In genomic region chr1:153577624-153578051, GRCh38 we compare ENCODE assay signal across 20 cellular contexts. TPM values are rescaled to one million over a fixed set of nuclear protein-coding genes. Genes with fewer than 3 reads are reported as not detected.
A peak's percentile ranks its signal among the peaks of the same experiment; 100 is the strongest.
DNase-seq lines count a peak whose midpoint lies in the region; ATAC-seq and TF ChIP-seq lines count a peak whose summit lies in the region.
"Had no signal": no experiment of that assay in that cellular context is flagged by ENCODE, and none has a peak within 500 bp of the region (broad histone marks: within the 10 kb centered on the region; RNA-seq: fewer than 3 reads in every experiment).

No MANE protein-coding gene starts in this region.

- H3K27me3 ChIP-seq in mammary epithelial cell (ENCODE audit: insufficient read depth, low read length) (no peaks in the 10 kb centered on the region), esophagus (ENCODE audit: control insufficient read depth in 1 of 2, insufficient read depth in 2 of 2, low read length in 2 of 2) (no peaks in the 10 kb centered on the region), upper lobe of right lung (no peaks in the 10 kb centered on the region)
- H3K27me3 ChIP-seq: gastroesophageal sphincter, suprapubic skin had no signal

- intact Hi-C loops in mammary epithelial cell (cut with micrococcal nuclease), result no loop called here
- intact Hi-C loops in MCF 10A (cut with micrococcal nuclease), result no loop called here
- intact Hi-C loops in upper lobe of right lung (cut with DNase I), result loop anchor here (10.0 kb wide), 1 partner anchor 47 kb away; the partner anchor contains the start of genes S100A1 and S100A13

- no peaks in the 10 kb centered on the region for H3K9me3 Mint-ChIP-seq in MCF 10A (ENCODE audit: unreplicated experiment)
- H3K9me3 Mint-ChIP-seq: CD8-positive, alpha-beta memory T cell; immature natural killer cell had no signal

- no peaks in the 10 kb centered on the region for H3K27me3 Mint-ChIP-seq in MCF 10A (ENCODE audit: insufficient read depth, unreplicated experiment)

- H3K4me1 ChIP-seq in mammary epithelial cell (ENCODE audit: insufficient read depth, low read length) (peaks cover 18% of the 10 kb centered on the region), esophagus (ENCODE audit: control insufficient read depth in 2 of 2, insufficient read depth in 2 of 2, low read length in 1 of 2) (peaks cover 2 to 4% of the 10 kb centered on the region in 2 donors), upper lobe of right lung (peaks cover 3% of the 10 kb centered on the region)
- H3K4me1 ChIP-seq: parathyroid adenoma had no signal

- H3K27ac ChIP-seq in mammary epithelial cell (ENCODE audit: insufficient read depth, low read depth, low read length), result no peak overlapping the region
- peak overlapping the region; percentile 65 to 75 for H3K27ac ChIP-seq in esophagus (ENCODE audit: low read depth in 2 of 2, low read length in 1 of 2)
- no peak overlapping the region for H3K27ac ChIP-seq in upper lobe of right lung
- H3K27ac ChIP-seq: gastroesophageal sphincter, parathyroid adenoma, suprapubic skin had no signal

- POLR2A ChIA-PET in MCF 10A (lab: Yijun Ruan, JAX), result interaction anchor here (0.8 to 2.4 kb wide), 16 partner anchors 9 to 152 kb away, joined by 3 to 12 read pairs (median 4); partner anchors contain the start of genes S100A14, S100A16 and S100A2

- CTCF ChIA-PET in mammary epithelial cell (lab: Charles Lee; ENCODE audit: low non-redundant PET) (no interaction called here), MCF 10A (lab: Yijun Ruan, JAX) (interaction anchor here (0.5 to 3.4 kb wide), 18 partner anchors 9 to 225 kb away, joined by 3 to 15 read pairs (median 4); partner anchors contain the start of genes CHTOP, S100A13 and S100A16)

- H3K27ac Mint-ChIP-seq in MCF 10A (ENCODE audit: low read depth, unreplicated experiment), result no peak overlapping the region
- H3K27ac Mint-ChIP-seq: immature natural killer cell had no signal

- peak; percentile 45 for ATAC-seq in upper lobe of right lung
- ATAC-seq: activated naive CD4-positive, alpha-beta T cell treated with anti-CD3 and anti-CD28 coated beads, Interleukin-2, amount 50 U/mL, for 72 hours; gastroesophageal sphincter had no signal

- dilution Hi-C loops in mammary epithelial cell (cut with HindIII; ENCODE audit: low sequenced_read_pairs), result no loop called here

- no peaks in the 10 kb centered on the region for H4K20me1 ChIP-seq in mammary epithelial cell (ENCODE audit: insufficient read depth, low read length)

- peak overlapping the region; percentile 66 for H2AFZ ChIP-seq in mammary epithelial cell (ENCODE audit: low read depth, low read length)
- H2AFZ ChIP-seq: parathyroid adenoma had no signal

- WGBS in mammary epithelial cell (ENCODE audit: low coverage, missing lambda C conversion rate), result 59% methylated on average over 4 of the region's 9 CpGs
- 36 to 46% methylated on average over 9 of the region's 9 CpGs for WGBS in esophagus, 2 donors

- H3K4me3 Mint-ChIP-seq in MCF 10A (ENCODE audit: unreplicated experiment), result no peak overlapping the region
- H3K4me3 Mint-ChIP-seq: CD8-positive, alpha-beta memory T cell; immature natural killer cell had no signal

- H3K9me3 ChIP-seq in mammary epithelial cell (replicated peaks; ENCODE audit: insufficient read depth, low read length) (no peaks in the 10 kb centered on the region), esophagus (ENCODE audit: control insufficient read depth in 2 of 2, insufficient read depth in 1 of 2, low read depth in 1 of 2, low read length in 1 of 2) (no peaks in the 10 kb centered on the region), upper lobe of right lung (no peaks in the 10 kb centered on the region)
- H3K9me3 ChIP-seq: gastroesophageal sphincter, suprapubic skin had no signal

- TF ChIP-seq CTCF in mammary epithelial cell (conservative IDR thresholded peaks at IDR 0.05 in 1 of 2, IDR thresholded peaks at IDR 0.05 in 1 of 2; ENCODE audit: extremely low read depth in 1 of 2, insufficient read depth in 1 of 2, low read depth in 1 of 2, low read length in 2 of 2) (no peak), MCF 10A (IDR thresholded peaks at IDR 0.05; ENCODE audit: unreplicated experiment) (no peak), upper lobe of right lung (IDR thresholded peaks at IDR 0.05) (no peak)

- H3K4me1 Mint-ChIP-seq in MCF 10A (ENCODE audit: insufficient read depth, unreplicated experiment), result peaks cover 25% of the 10 kb centered on the region
- H3K4me1 Mint-ChIP-seq: immature natural killer cell had no signal

- in situ Hi-C loops in mammary epithelial cell (cut with MboI; ENCODE audit: low sequenced_read_pairs in 2 of 2), result no loop called here

- BruUV-seq in mammary epithelial cell (replicated peaks; lab: Mats Ljungman, UMichigan) (no TSS peak), MCF 10A (replicated peaks; lab: Mats Ljungman, UMichigan) (no TSS peak)

- H3K9ac ChIP-seq in mammary epithelial cell (ENCODE audit: insufficient read depth, low read length), result no peak overlapping the region
- H3K9ac ChIP-seq: parathyroid adenoma had no signal

- H3K36me3 Mint-ChIP-seq in MCF 10A (ENCODE audit: insufficient read depth, unreplicated experiment), result no peaks in the 10 kb centered on the region
- H3K36me3 Mint-ChIP-seq: immature natural killer cell had no signal

- H3K4me2 ChIP-seq in mammary epithelial cell (ENCODE audit: insufficient read depth, low read depth, low read length), result no peak overlapping the region

- DNase-seq in mammary epithelial cell, result no peak
- DNase-seq in MCF 10A (ENCODE audit: unreplicated experiment), result no peak
- DNase-seq in mesenteric fat pad (ENCODE audit: low spot score), result peak; percentile 86
- no peak for DNase-seq in upper lobe of right lung
- DNase-seq in cerebellar cortex (ENCODE audit: low spot score), result no peak
- no peak for DNase-seq in NOMO-1 (lab: John Stamatoyannopoulos, UW; ENCODE audit: unreplicated experiment in 2 of 2)
- no peak for DNase-seq in effector CD4-positive, alpha-beta T cell
- DNase-seq: activated CD4-positive, alpha-beta T cell treated with anti-CD3 and anti-CD28 coated beads for 48 hours; activated T-cell treated with anti-CD3 and anti-CD28 coated beads for 4 hours; CD8-positive, alpha-beta memory T cell; immature natural killer cell; NCI-H187; NCI-H526 had no signal

- no peaks in the 10 kb centered on the region for H3K79me2 ChIP-seq in mammary epithelial cell (ENCODE audit: insufficient read depth, low read length)
- H3K79me2 ChIP-seq: parathyroid adenoma had no signal

- H3K36me3 ChIP-seq in mammary epithelial cell (ENCODE audit: insufficient read depth, low read length) (no peaks in the 10 kb centered on the region), esophagus (ENCODE audit: control insufficient read depth in 2 of 2, insufficient read depth in 2 of 2, low read length in 1 of 2) (no peaks in the 10 kb centered on the region), upper lobe of right lung (no peaks in the 10 kb centered on the region)
- H3K36me3 ChIP-seq: gastroesophageal sphincter, suprapubic skin had no signal

- H3K4me3 ChIP-seq in mammary epithelial cell (replicated peaks in 1 of 3; ENCODE audit: insufficient read depth in 1 of 3, low read depth in 2 of 3, low read length in 3 of 3) (no peak overlapping the region), esophagus (ENCODE audit: low read depth in 1 of 2, low read length in 2 of 2) (no peak overlapping the region), upper lobe of right lung (no peak overlapping the region)
- H3K4me3 ChIP-seq: gastroesophageal sphincter, suprapubic skin had no signal

RNA-seq across cellular contexts. Expression of gene S100A2, which starts 12.0 kb away (rescaled TPM):
- total RNA-seq in mammary epithelial cell (over 10,000 TPM in 1 of 2 donors, 1,000 to 10,000 TPM in 1; 2,255 to 12,622 TPM), MCF 10A (2022) (5,064 and 5,163 TPM in 2 replicates), mesenteric fat pad (0.58 TPM), upper lobe of right lung (5.6 TPM)
- polyA plus RNA-seq in mammary epithelial cell (15,689 TPM), esophagus (1,000 to 10,000 TPM; 2,831 to 3,591 TPM)
- polyA minus RNA-seq in mammary epithelial cell, result 4,465 TPM

RNA-seq across cellular contexts. Expression of gene S100A3, which starts 28.6 kb away (rescaled TPM):
- total RNA-seq in mammary epithelial cell, result 10 to 100 TPM in 1 of 2 donors, 1 to 10 TPM in 1; 3.5 to 58.6 TPM
- polyA plus RNA-seq in mammary epithelial cell, result 46.1 TPM
- 17.4 TPM for polyA minus RNA-seq in mammary epithelial cell
- 85.7 and 90.0 TPM in 2 replicates for total RNA-seq in MCF 10A (2022)
- polyA plus RNA-seq in esophagus, result 10 to 100 TPM; 10.2 to 27.5 TPM
- total RNA-seq in mesenteric fat pad, result 2.2 TPM
- total RNA-seq in upper lobe of right lung, result 1.3 TPM
- total RNA-seq: activated naive CD4-positive, alpha-beta T cell treated with anti-CD3 and anti-CD28 coated beads, Interleukin-2, amount 50 U/mL, for 72 hours; CD8-positive, alpha-beta memory T cell; T-helper 2 cell treated with Interferon-gamma antibody and Interleukin-4, amounts not matched to agents 100 ng/mL and 5 ng/mL, for 36 hours had no signal
- polyA plus RNA-seq: CD8-positive, alpha-beta memory T cell; immature natural killer cell had no signal

RNA-seq across cellular contexts. Expression of gene S100A4, which starts 32.0 kb away (rescaled TPM):
- total RNA-seq in mammary epithelial cell (1 to 10 TPM; 4.3 to 9.9 TPM), MCF 10A (2022) (27.2 and 60.7 TPM in 2 replicates), mesenteric fat pad (512 TPM), upper lobe of right lung (377 TPM)
- polyA plus RNA-seq in mammary epithelial cell (24.2 TPM), esophagus (100 to 1,000 TPM; 145 to 249 TPM)
- polyA minus RNA-seq in mammary epithelial cell, result not detected

RNA-seq across cellular contexts. Expression of gene S100A16, which starts 35.3 kb away (rescaled TPM):
- total RNA-seq in mammary epithelial cell (100 to 1,000 TPM; 661 to 817 TPM), MCF 10A (2022) (1,014 and 1,213 TPM in 2 replicates), mesenteric fat pad (107 TPM), upper lobe of right lung (69.6 TPM)
- polyA plus RNA-seq in mammary epithelial cell (2,471 TPM), esophagus (1,000 to 10,000 TPM; 2,016 to 2,151 TPM)
- 817 TPM for polyA minus RNA-seq in mammary epithelial cell
- total RNA-seq: activated naive CD4-positive, alpha-beta T cell treated with anti-CD3 and anti-CD28 coated beads, Interleukin-2, amount 50 U/mL, for 72 hours; CD8-positive, alpha-beta memory T cell; T-helper 2 cell treated with Interferon-gamma antibody and Interleukin-4, amounts not matched to agents 100 ng/mL and 5 ng/mL, for 36 hours had no signal
- polyA plus RNA-seq: CD8-positive, alpha-beta memory T cell; immature natural killer cell had no signal

RNA-seq across cellular contexts. Expression of gene S100A5, which starts 36.9 kb away (rescaled TPM):
- total RNA-seq in mammary epithelial cell (not detected), MCF 10A (2022) (not detected in 2 replicates), mesenteric fat pad (not detected), upper lobe of right lung (not detected)
- polyA plus RNA-seq in mammary epithelial cell (0.34 TPM), esophagus (under 1 TPM in 1 of 2 donors, not detected in 1; 0.11 TPM)
- not detected for polyA minus RNA-seq in mammary epithelial cell
- total RNA-seq: A673, gastroesophageal sphincter, suprapubic skin had no signal

Comparison
In these comparisons a context has a peak if more than half of its experiments do, and no peak if none do; other contexts are left out.
1. H3K27ac ChIP-seq: peak in esophagus (2 of 2); none in mammary epithelial cell (single experiment) and upper lobe of right lung (single experiment).
2. RNA of gene S100A2, which starts 12.0 kb away (total RNA-seq): 2,255 to 12,622 TPM in mammary epithelial cell and 5,064 to 5,163 TPM in MCF 10A; 5.6 TPM in upper lobe of right lung (single experiment) and 0.58 TPM in mesenteric fat pad (single experiment); every median in the first group is over 100 times any median in the second.